Comparison of ENCODE assay signal across 8 cellular contexts in the genomic region with DNA sequence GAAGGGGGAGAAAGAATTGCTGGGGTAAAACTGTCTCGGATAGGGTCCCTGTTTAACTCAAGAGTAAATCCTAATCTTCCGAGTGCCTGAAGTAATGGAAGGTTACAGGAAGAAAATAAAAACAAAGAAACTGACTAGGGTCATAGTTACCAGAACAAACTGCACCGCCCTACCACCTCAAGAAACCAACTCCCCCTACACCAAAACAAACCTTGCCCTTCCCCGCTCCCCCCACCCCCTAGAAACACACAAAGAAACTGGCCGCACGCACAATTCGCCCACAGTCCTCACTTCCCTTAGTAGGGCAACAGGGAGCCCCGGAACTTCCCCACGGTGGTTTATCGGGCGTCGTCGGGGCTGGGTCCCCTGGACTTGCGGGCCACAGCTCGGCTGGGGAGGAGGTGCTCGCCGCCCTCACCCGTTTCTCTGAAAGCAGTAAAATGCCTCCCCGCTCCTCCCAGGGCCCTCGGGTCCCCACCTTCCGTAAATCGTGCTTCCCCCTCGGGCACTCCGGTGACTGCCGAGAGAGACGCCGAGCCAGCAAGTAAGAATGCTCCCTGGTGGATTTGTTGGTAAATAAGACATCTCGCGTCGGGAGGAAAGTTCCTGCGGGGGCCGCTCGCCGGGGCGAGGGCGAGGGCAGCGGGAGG. TPM values are rescaled to one million over a fixed set of nuclear protein-coding genes. Genes with fewer than 3 reads are reported as not detected.
A peak's percentile ranks its signal among the peaks of the same experiment; 100 is the strongest.
DNase-seq lines count a peak whose midpoint lies in the region; ATAC-seq and TF ChIP-seq lines count a peak whose summit lies in the region.

No MANE protein-coding gene starts in this region.

- peak overlapping the region; percentile 13 for H2AFZ ChIP-seq in hepatocyte

- 4% methylated on average over 33 of the region's 37 CpGs for WGBS in hepatocyte (ENCODE audit: low lambda C conversion rate, missing lambda C conversion rate)

- peak overlapping the region; percentile 79 for H3K4me2 ChIP-seq in hepatocyte

- H3K27ac ChIP-seq in hepatocyte: peak overlapping the region; percentile 99

- peak overlapping the region; percentile 67 for H3K4me3 ChIP-seq in hepatocyte

- DNase-seq in A172 (ENCODE audit: low spot score) (peak; percentile 13), RKO (ENCODE audit: low spot score) (peak; percentile 32), hepatocyte (ENCODE audit: low spot score) (no peak), iPS-NIHi7 (ENCODE audit: extremely low spot score) (no peak)
- DNase-seq in activated naive CD4-positive, alpha-beta T cell treated with anti-CD3 and anti-CD28 coated beads, Interleukin-2, amount 50 U/mL, for 16 hours: peak; percentile 55
- DNase-seq in stimulated activated CD4-positive, alpha-beta T cell treated with anti-CD3 and anti-CD28 coated beads, Interleukin-12 subunit alpha, Interleukin-12 subunit beta, amount 100 ng/mL, for 4 hours: peak; percentile 42

- no peaks in the 10 kb centered on the region for H3K9me2 ChIP-seq in hepatocyte (replicated peaks; ENCODE audit: insufficient read depth)

- no peak for TF ChIP-seq CTCF in hepatocyte (IDR thresholded peaks at IDR 0.05; ENCODE audit: poor library complexity)

- H3K27me3 ChIP-seq in hepatocyte: no peaks in the 10 kb centered on the region

- ATAC-seq in GM18519 (IDR thresholded peaks at IDR 0.05; ENCODE audit: low FRiP score, unreplicated experiment) (peak; percentile 10), HG03097 (IDR thresholded peaks at IDR 0.05; ENCODE audit: low FRiP score, unreplicated experiment) (peak; percentile 8)

- H3K79me2 ChIP-seq in hepatocyte: peaks cover 68% of the 10 kb centered on the region

- H3K9me3 ChIP-seq in hepatocyte (ENCODE audit: low read depth): no peaks in the 10 kb centered on the region

- peaks cover 36% of the 10 kb centered on the region for H4K20me1 ChIP-seq in hepatocyte (ENCODE audit: insufficient read depth, poor library complexity, severe bottlenecking)

- no peaks in the 10 kb centered on the region for H3K36me3 ChIP-seq in hepatocyte (replicated peaks; ENCODE audit: insufficient read depth, low read depth)

- peaks cover 30% of the 10 kb centered on the region for H3K4me1 ChIP-seq in hepatocyte (ENCODE audit: insufficient read depth)

RNA-seq across cellular contexts. Expression of gene SINHCAF, which starts 2.4 kb away (rescaled TPM):
- total RNA-seq in A172 (2014; rRNA removed; shearing (Covaris generic)): 66.4 and 92.8 TPM in 2 replicates
- total RNA-seq in hepatocyte: 109 and 122 TPM in 2 replicates
- polyA plus RNA-seq in hepatocyte: 64.1 and 66.2 TPM in 2 replicates

Comparison
In these comparisons a context has a peak if more than half of its experiments do, and no peak if none do; other contexts are left out.
1. DNase-seq: peak in A172 (single experiment), RKO (single experiment), activated naive CD4-positive, alpha-beta T cell treated with anti-CD3 and anti-CD28 coated beads, Interleukin-2, amount 50 U/mL, for 16 hours (single experiment) and stimulated activated CD4-positive, alpha-beta T cell treated with anti-CD3 and anti-CD28 coated beads, Interleukin-12 subunit alpha, Interleukin-12 subunit beta, amount 100 ng/mL, for 4 hours (single experiment); none in hepatocyte (single experiment) and iPS-NIHi7 (single experiment).